In the genomic region with DNA sequence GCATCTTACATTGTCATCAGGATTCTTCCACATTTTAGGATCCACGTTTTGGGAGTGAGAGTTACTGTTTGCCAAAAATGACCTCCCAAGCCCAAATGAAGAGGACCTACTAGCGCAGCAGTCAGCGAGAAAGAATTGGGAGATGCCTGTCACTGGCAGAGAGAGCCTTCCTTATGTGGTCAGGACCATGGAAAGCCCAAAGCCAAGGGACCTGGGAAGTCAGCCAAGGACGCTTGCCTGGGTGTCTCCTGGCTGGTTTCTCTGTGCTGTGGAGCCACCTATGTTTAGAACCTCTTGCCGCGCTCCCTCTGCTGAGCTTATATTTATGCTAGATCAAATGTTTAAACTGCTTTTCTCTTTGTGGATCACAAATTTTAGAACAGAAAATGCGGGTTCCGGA, we compare ENCODE assay signal across 16 cellular contexts. TPM values are rescaled to one million over a fixed set of nuclear protein-coding genes. Genes with fewer than 3 reads are reported as not detected.
A peak's percentile ranks its signal among the peaks of the same experiment; 100 is the strongest.
DNase-seq lines count a peak whose midpoint lies in the region; ATAC-seq and TF ChIP-seq lines count a peak whose summit lies in the region.
"Had no signal": no experiment of that assay in that cellular context is flagged by ENCODE, and none has a peak within 500 bp of the region (broad histone marks: within the 10 kb centered on the region; RNA-seq: fewer than 3 reads in every experiment).

No MANE protein-coding gene starts in this region.

- no peaks in the 10 kb centered on the region for H3K27me3 ChIP-seq in GM23248 (replicated peaks; ENCODE audit: insufficient read depth)
- H3K27me3 ChIP-seq: uterus had no signal

- H3K4me3 ChIP-seq in GM23248 = no peak overlapping the region
- no peak overlapping the region for H3K4me3 ChIP-seq in fibroblast of pulmonary artery (replicated peaks; ENCODE audit: low read depth, low read length)
- H3K4me3 ChIP-seq: coronary artery, uterus had no signal

- in situ Hi-C loops in GM23248 (cut with MboI) = no loop called here
- in situ Hi-C loops in SK-MEL-5 (cut with HindIII; ENCODE audit: low pct_unique_long_range_greater_than_20kb, low sequenced_read_pairs) = no loop called here

- H3K4me1 ChIP-seq in GM23248 (ENCODE audit: insufficient read depth) = no peaks in the 10 kb centered on the region
- H3K4me1 ChIP-seq: uterus had no signal

- H2AFZ ChIP-seq in GM23248 = no peak overlapping the region

- no peaks in the 10 kb centered on the region for H3K79me2 ChIP-seq in GM23248 (ENCODE audit: insufficient read depth)

- no peaks in the 10 kb centered on the region for H4K20me1 ChIP-seq in GM23248 (ENCODE audit: insufficient read depth)

- H3K9ac ChIP-seq in GM23248 = no peak overlapping the region

- no peak for TF ChIP-seq CTCF in fibroblast of pulmonary artery (IDR thresholded peaks at IDR 0.05; ENCODE audit: low read length, missing control alignments)

- no peaks in the 10 kb centered on the region for H3K9me3 ChIP-seq in GM23248 (ENCODE audit: low read depth)
- H3K9me3 ChIP-seq: uterus had no signal

- 77 to 82% methylated on average over 8 of the region's 8 CpGs for WGBS in GM23248 (ENCODE audit: low coverage in 1 of 2, low lambda C conversion rate in 2 of 2, missing lambda C conversion rate in 2 of 2), 2 experiments

- no peaks in the 10 kb centered on the region for H3K36me3 ChIP-seq in GM23248 (ENCODE audit: low read depth)
- H3K36me3 ChIP-seq: uterus had no signal

- no peak overlapping the region for H3K4me2 ChIP-seq in GM23248 (ENCODE audit: unreplicated experiment)

- H3F3A ChIP-seq in GM23248 (ENCODE audit: insufficient read depth) = no peaks in the 10 kb centered on the region

- DNase-seq in GM23248 = peak; percentile 32
- peak; percentile 8 for DNase-seq in SK-MEL-5 (ENCODE audit: low read depth, low spot score)
- peak; percentile 29 for DNase-seq in fibroblast of pulmonary artery (ENCODE audit: low read depth)
- peak; percentile 59 for DNase-seq in medulla oblongata (ENCODE audit: extremely low spot score)
- DNase-seq in hypothalamus (lab: John Stamatoyannopoulos, UW) = no peak
- DNase-seq in SHP77 (lab: John Stamatoyannopoulos, UW) = no peak
- DNase-seq: activated CD8-positive, alpha-beta memory T cell treated with anti-CD3 and anti-CD28 coated beads, Interleukin-2, amount 50 U/mL, for 48 hours; activated naive CD8-positive, alpha-beta T cell treated with anti-CD3 and anti-CD28 coated beads for 36 hours; immature natural killer cell; NCI-H1930; uterus had no signal

- no peaks in the 10 kb centered on the region for H3K9me2 ChIP-seq in GM23248 (ENCODE audit: insufficient read depth)

- H3K27ac ChIP-seq in GM23248 = no peak overlapping the region
- H3K27ac ChIP-seq: coronary artery, uterus had no signal

- ATAC-seq in GM21526 (IDR thresholded peaks at IDR 0.05; ENCODE audit: low FRiP score, unreplicated experiment) (no peak), GM21515 (IDR thresholded peaks at IDR 0.05; ENCODE audit: unreplicated experiment) (no peak)
- ATAC-seq: activated CD4-positive, CD25-positive, alpha-beta regulatory T cell treated with anti-CD3 and anti-CD28 coated beads, Interleukin-2, amount 50 U/mL, for 24 hours had no signal

RNA-seq across cellular contexts. Expression of a gene that starts 24.9 kb away (rescaled TPM):
- 0.11 TPM in 1 of 2 replicates, not detected in the other for total RNA-seq in GM23248 (2014; rRNA removed; shearing (Covaris generic))
- 0.09 TPM in 1 of 2 replicates, not detected in the other for polyA plus RNA-seq in GM23248 (2016; fragmentation: Nextera tagmentation; extraction: Ambion mirVana)
- total RNA-seq in SK-MEL-5 (2014; rRNA removed; shearing (Covaris generic)) = 1.9 TPM in 2 replicates
- 1.4 TPM in 2 replicates for polyA plus RNA-seq in SK-MEL-5 (2015; cell fraction: cytosol; rRNA removed)
- polyA plus RNA-seq in SK-MEL-5 (2015; cell fraction: nucleus; rRNA removed) = 3.6 and 4.8 TPM in 2 replicates
- polyA plus RNA-seq: IgD-negative memory B cell, immature natural killer cell had no signal

Comparison
In these comparisons a context has a peak if more than half of its experiments do, and no peak if none do; other contexts are left out.
1. DNase-seq: peak in GM23248 (single experiment), SK-MEL-5 (single experiment), fibroblast of pulmonary artery (single experiment) and medulla oblongata (single experiment); none in hypothalamus (0 of 51) and SHP77 (0 of 2).